In the genomic region with DNA sequence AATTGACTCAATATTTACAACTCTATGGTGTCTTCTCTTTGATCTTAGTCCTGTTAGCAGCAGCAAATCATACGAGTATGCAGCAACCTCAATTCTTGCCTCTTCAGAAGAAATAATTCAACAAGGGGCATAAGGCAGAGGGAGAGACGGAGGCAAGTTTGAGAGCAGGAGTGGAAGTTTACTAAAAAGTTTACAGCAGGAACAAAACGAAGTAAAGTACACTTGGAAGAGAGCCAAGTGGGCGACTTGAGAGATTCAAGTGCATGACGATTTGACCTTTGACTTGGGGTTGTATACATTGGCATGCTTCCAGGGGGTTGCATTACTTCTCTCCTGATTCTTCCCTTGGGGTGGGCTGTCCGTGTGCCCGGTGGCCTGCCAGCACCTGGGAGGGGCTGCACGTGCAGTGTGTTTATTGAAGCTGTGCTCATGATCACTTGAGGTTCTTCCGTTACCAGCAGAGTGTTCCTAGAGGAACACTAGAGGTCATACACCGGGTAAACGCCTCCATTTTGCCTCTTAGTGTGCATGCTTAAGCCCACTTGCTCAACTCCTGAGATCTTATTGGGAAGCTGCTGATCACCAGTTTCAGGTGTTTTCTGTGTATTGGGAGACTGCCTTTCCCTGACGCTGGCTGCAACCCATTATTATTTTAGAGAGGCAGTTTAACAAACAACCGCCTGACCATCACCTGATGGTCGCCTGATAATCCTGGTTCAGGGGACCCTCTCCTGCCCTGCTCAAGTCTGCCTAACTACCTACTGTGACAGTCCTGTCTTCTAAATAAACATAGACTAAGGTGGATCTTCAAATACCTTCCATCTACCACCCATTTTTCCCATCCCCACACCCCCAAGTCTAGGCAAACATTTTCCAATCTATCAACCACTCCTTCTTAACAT, we compare ENCODE assay signal across 1 cellular context.
TF ChIP-seq lines count a peak whose summit lies in the region.

No MANE protein-coding gene starts in this region.

TF ChIP-seq in SK-N-SH treated with all-trans-retinoic acid at 6 μM for 48 hours, 23 proteins besides CTCF, POLR2A, EP300 and RAD21 (continued from another document):
- TF ChIP-seq, protein P1, sequence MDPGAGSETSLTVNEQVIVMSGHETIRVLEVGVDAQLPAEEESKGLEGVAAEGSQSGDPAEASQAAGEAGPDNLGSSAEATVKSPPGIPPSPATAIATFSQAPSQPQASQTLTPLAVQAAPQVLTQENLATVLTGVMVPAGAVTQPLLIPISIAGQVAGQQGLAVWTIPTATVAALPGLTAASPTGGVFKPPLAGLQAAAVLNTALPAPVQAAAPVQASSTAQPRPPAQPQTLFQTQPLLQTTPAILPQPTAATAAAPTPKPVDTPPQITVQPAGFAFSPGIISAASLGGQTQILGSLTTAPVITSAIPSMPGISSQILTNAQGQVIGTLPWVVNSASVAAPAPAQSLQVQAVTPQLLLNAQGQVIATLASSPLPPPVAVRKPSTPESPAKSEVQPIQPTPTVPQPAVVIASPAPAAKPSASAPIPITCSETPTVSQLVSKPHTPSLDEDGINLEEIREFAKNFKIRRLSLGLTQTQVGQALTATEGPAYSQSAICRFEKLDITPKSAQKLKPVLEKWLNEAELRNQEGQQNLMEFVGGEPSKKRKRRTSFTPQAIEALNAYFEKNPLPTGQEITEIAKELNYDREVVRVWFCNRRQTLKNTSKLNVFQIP (CRISPR knock-in tag; IDR thresholded peaks at IDR 0.05; ENCODE audit: borderline replicate concordance, low read depth), result no peak
- TF ChIP-seq PPARA (CRISPR knock-in tag; IDR thresholded peaks at IDR 0.05; ENCODE audit: borderline replicate concordance) (no peak), CSDC2 (CRISPR knock-in tag; IDR thresholded peaks at IDR 0.05) (no peak), SNAI2 (CRISPR knock-in tag; IDR thresholded peaks at IDR 0.05) (no peak), ESRRG (CRISPR knock-in tag; IDR thresholded peaks at IDR 0.05) (no peak), ZNF8 (CRISPR knock-in tag; IDR thresholded peaks at IDR 0.05) (no peak), BACH2 (CRISPR knock-in tag; IDR thresholded peaks at IDR 0.05; ENCODE audit: borderline replicate concordance) (no peak)
- TF ChIP-seq, protein P2, sequence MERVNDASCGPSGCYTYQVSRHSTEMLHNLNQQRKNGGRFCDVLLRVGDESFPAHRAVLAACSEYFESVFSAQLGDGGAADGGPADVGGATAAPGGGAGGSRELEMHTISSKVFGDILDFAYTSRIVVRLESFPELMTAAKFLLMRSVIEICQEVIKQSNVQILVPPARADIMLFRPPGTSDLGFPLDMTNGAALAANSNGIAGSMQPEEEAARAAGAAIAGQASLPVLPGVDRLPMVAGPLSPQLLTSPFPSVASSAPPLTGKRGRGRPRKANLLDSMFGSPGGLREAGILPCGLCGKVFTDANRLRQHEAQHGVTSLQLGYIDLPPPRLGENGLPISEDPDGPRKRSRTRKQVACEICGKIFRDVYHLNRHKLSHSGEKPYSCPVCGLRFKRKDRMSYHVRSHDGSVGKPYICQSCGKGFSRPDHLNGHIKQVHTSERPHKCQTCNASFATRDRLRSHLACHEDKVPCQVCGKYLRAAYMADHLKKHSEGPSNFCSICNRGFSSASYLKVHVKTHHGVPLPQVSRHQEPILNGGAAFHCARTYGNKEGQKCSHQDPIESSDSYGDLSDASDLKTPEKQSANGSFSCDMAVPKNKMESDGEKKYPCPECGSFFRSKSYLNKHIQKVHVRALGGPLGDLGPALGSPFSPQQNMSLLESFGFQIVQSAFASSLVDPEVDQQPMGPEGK (CRISPR knock-in tag; IDR thresholded peaks at IDR 0.05; ENCODE audit: borderline replicate concordance), result no peak
